Comparison of ENCODE assay signal across 9 cellular contexts in genomic region chrX:72120798-72121197, GRCh38. TPM values are rescaled to one million over a fixed set of nuclear protein-coding genes. Genes with fewer than 3 reads are reported as not detected.
A peak's percentile ranks its signal among the peaks of the same experiment; 100 is the strongest.
DNase-seq lines count a peak whose midpoint lies in the region; ATAC-seq and TF ChIP-seq lines count a peak whose summit lies in the region.
"Had no signal": no experiment of that assay in that cellular context is flagged by ENCODE, and none has a peak within 500 bp of the region (broad histone marks: within the 10 kb centered on the region; RNA-seq: fewer than 3 reads in every experiment).

No MANE protein-coding gene starts in this region.

- H3K18ac ChIP-seq in mesenchymal stem cell (ENCODE audit: low read depth in 1 of 2, low read length in 2 of 2): peak overlapping the region; percentile 85 to 89

- no peak overlapping the region for H2AFZ ChIP-seq in mammary epithelial cell (ENCODE audit: low read depth, low read length)
- H2AFZ ChIP-seq in mesenchymal stem cell (ENCODE audit: low read depth, low read length): no peak overlapping the region

- H3K14ac ChIP-seq in mesenchymal stem cell (ENCODE audit: low read length in 2 of 2): peak overlapping the region in 1 of 2 experiments; percentile 65

- CTCF ChIA-PET in MCF 10A (lab: Yijun Ruan, JAX): interaction anchor here (0.6 to 1.5 kb wide), 3 partner anchors 103 to 1079 kb away, joined by 3 to 5 read pairs (median 4); no protein-coding TSS in a partner anchor
- CTCF ChIA-PET in mammary epithelial cell (lab: Charles Lee; ENCODE audit: low non-redundant PET): no interaction called here

- no peaks in the 10 kb centered on the region for H3K36me3 ChIP-seq in mammary epithelial cell (ENCODE audit: insufficient read depth, low read length)
- H3K36me3 ChIP-seq in mesenchymal stem cell (ENCODE audit: control insufficient read depth in 1 of 2, insufficient read depth in 2 of 2, low read depth in 1 of 2, low read length in 2 of 2): no peaks in the 10 kb centered on the region
- no peaks in the 10 kb centered on the region for H3K36me3 ChIP-seq in upper lobe of right lung

- H3K4me1 ChIP-seq in mammary epithelial cell (ENCODE audit: insufficient read depth, low read length) (no peaks in the 10 kb centered on the region), mesenchymal stem cell (ENCODE audit: control insufficient read depth, insufficient read depth, low read depth, low read length) (peaks cover 17% of the 10 kb centered on the region), upper lobe of right lung (peaks cover 35% of the 10 kb centered on the region)

- no peaks in the 10 kb centered on the region for H3K79me2 ChIP-seq in mammary epithelial cell (ENCODE audit: insufficient read depth, low read length)

- TF ChIP-seq CTCF in MCF 10A (IDR thresholded peaks at IDR 0.05; ENCODE audit: unreplicated experiment): no peak
- no peak for TF ChIP-seq CTCF in mammary epithelial cell (conservative IDR thresholded peaks at IDR 0.05 in 1 of 2, IDR thresholded peaks at IDR 0.05 in 1 of 2; ENCODE audit: extremely low read depth in 1 of 2, insufficient read depth in 1 of 2, low read depth in 1 of 2, low read length in 2 of 2)
- no peak for TF ChIP-seq CTCF in upper lobe of right lung (IDR thresholded peaks at IDR 0.05)

- in situ Hi-C loops in mammary epithelial cell (cut with MboI; ENCODE audit: low sequenced_read_pairs in 2 of 2): loop anchor here (10.0 kb wide), 2 partner anchors 106 to 116 kb away; no protein-coding TSS in a partner anchor

- H3K4me2 ChIP-seq in mammary epithelial cell (ENCODE audit: insufficient read depth, low read depth, low read length): no peak overlapping the region
- H3K4me2 ChIP-seq in mesenchymal stem cell (ENCODE audit: low read length, poor library complexity, severe bottlenecking): no peak overlapping the region

- H3K27ac ChIP-seq in mammary epithelial cell (ENCODE audit: insufficient read depth, low read depth, low read length) (no peak overlapping the region), mesenchymal stem cell (ENCODE audit: low read length, poor library complexity, severe bottlenecking) (no peak overlapping the region), upper lobe of right lung (peak overlapping the region; percentile 70)

- WGBS in mammary epithelial cell (ENCODE audit: low coverage, missing lambda C conversion rate): 90% methylated on average over 6 of the region's 6 CpGs
- WGBS in mesenchymal stem cell: 83% methylated on average over 5 of the region's 6 CpGs

- H3K4ac ChIP-seq in mesenchymal stem cell (ENCODE audit: low read depth in 1 of 2, low read length in 2 of 2): peak overlapping the region in 1 of 2 experiments; percentile 69

- BruUV-seq in MCF 10A (replicated peaks; lab: Mats Ljungman, UMichigan) (no TSS peak), mammary epithelial cell (replicated peaks; lab: Mats Ljungman, UMichigan) (no TSS peak)

- no peak for ATAC-seq in central memory CD8-positive, alpha-beta T cell (replicated peaks; ENCODE audit: extremely low read depth, poor library complexity, severe bottlenecking)
- peak; percentile 37 for ATAC-seq in upper lobe of right lung
- no peak for ATAC-seq in GM18519 (IDR thresholded peaks at IDR 0.05; ENCODE audit: low FRiP score, unreplicated experiment)
- ATAC-seq in HG03460 (IDR thresholded peaks at IDR 0.05; ENCODE audit: unreplicated experiment): no peak

- no peak overlapping the region for H3K27ac Mint-ChIP-seq in MCF 10A (ENCODE audit: low read depth, unreplicated experiment)
- H3K27ac Mint-ChIP-seq in central memory CD8-positive, alpha-beta T cell (ENCODE audit: low read depth): peak overlapping the region; percentile 94

- peak overlapping the region; percentile 54 for H4K8ac ChIP-seq in mesenchymal stem cell (ENCODE audit: low read length)

- peak overlapping the region; percentile 61 for H2BK120ac ChIP-seq in mesenchymal stem cell (ENCODE audit: low read depth, low read length)

- H3K27me3 Mint-ChIP-seq in MCF 10A (ENCODE audit: insufficient read depth, unreplicated experiment): peaks cover 79% of the 10 kb centered on the region
- no peaks in the 10 kb centered on the region for H3K27me3 Mint-ChIP-seq in central memory CD8-positive, alpha-beta T cell

- H3K4me3 Mint-ChIP-seq in MCF 10A (ENCODE audit: unreplicated experiment): no peak overlapping the region
- H3K4me3 Mint-ChIP-seq in central memory CD8-positive, alpha-beta T cell: peak overlapping the region; percentile 42

- H3K4me3 ChIP-seq in mammary epithelial cell (replicated peaks in 1 of 3; ENCODE audit: insufficient read depth in 1 of 3, low read depth in 2 of 3, low read length in 3 of 3) (no peak overlapping the region), mesenchymal stem cell (ENCODE audit: insufficient read depth in 1 of 2, low read depth in 1 of 2, low read length in 2 of 2) (no peak overlapping the region), upper lobe of right lung (no peak overlapping the region)

- intact Hi-C loops in MCF 10A (cut with micrococcal nuclease) (no loop called here), mammary epithelial cell (cut with micrococcal nuclease) (no loop called here), upper lobe of right lung (cut with DNase I) (no loop called here)

- H3K79me1 ChIP-seq in mesenchymal stem cell (replicated peaks; ENCODE audit: low read length, poor library complexity, severe bottlenecking): peaks cover 4% of the 10 kb centered on the region

- H3K9me3 ChIP-seq in mammary epithelial cell (replicated peaks; ENCODE audit: insufficient read depth, low read length) (no peaks in the 10 kb centered on the region), mesenchymal stem cell (ENCODE audit: control insufficient read depth, low read length) (no peaks in the 10 kb centered on the region), upper lobe of right lung (no peaks in the 10 kb centered on the region)

- H3K4me1 Mint-ChIP-seq in MCF 10A (ENCODE audit: insufficient read depth, unreplicated experiment): peaks cover under 1% of the 10 kb centered on the region
- peaks cover 59% of the 10 kb centered on the region for H3K4me1 Mint-ChIP-seq in central memory CD8-positive, alpha-beta T cell

- dilution Hi-C loops in mammary epithelial cell (cut with HindIII; ENCODE audit: low sequenced_read_pairs): no loop called here

- no peak overlapping the region for H3K9ac ChIP-seq in mammary epithelial cell (ENCODE audit: insufficient read depth, low read length)
- H3K9ac ChIP-seq in mesenchymal stem cell (ENCODE audit: low read length): peak overlapping the region; percentile 53

- no peak overlapping the region for H2BK5ac ChIP-seq in mesenchymal stem cell (ENCODE audit: low read depth, low read length, poor library complexity, severe bottlenecking)

- H2BK12ac ChIP-seq in mesenchymal stem cell (ENCODE audit: low read length in 2 of 2): peak overlapping the region; percentile 93 to 96

- no peak overlapping the region for H3K23ac ChIP-seq in mesenchymal stem cell (ENCODE audit: low read length in 2 of 2)

- H3K27me3 ChIP-seq in mammary epithelial cell (ENCODE audit: insufficient read depth, low read length) (no peaks in the 10 kb centered on the region), mesenchymal stem cell (ENCODE audit: control insufficient read depth in 1 of 2, insufficient read depth in 1 of 2, low read length in 2 of 2) (peaks cover 0 to 30% of the 10 kb centered on the region in 2 experiments), upper lobe of right lung (no peaks in the 10 kb centered on the region)

- DNase-seq in MCF 10A (ENCODE audit: unreplicated experiment): peak; percentile 40
- no peak for DNase-seq in mammary epithelial cell
- no peak for DNase-seq in central memory CD8-positive, alpha-beta T cell (ENCODE audit: low spot score in 2 of 2)
- DNase-seq in mesenchymal stem cell: no peak
- DNase-seq in upper lobe of right lung: no peak
- no peak for DNase-seq in NCI-H1930 (lab: John Stamatoyannopoulos, UW)
- DNase-seq: NCI-H510A had no signal

- H2AK5ac ChIP-seq in mesenchymal stem cell (ENCODE audit: low read length, severe bottlenecking): peak overlapping the region; percentile 45

- no peaks in the 10 kb centered on the region for H3K36me3 Mint-ChIP-seq in MCF 10A (ENCODE audit: insufficient read depth, unreplicated experiment)
- H3K36me3 Mint-ChIP-seq in central memory CD8-positive, alpha-beta T cell (ENCODE audit: insufficient read depth): peaks cover 2% of the 10 kb centered on the region

- peak overlapping the region; percentile 93 for H4K91ac ChIP-seq in mesenchymal stem cell (ENCODE audit: low read length)

- H3K9me3 Mint-ChIP-seq in MCF 10A (ENCODE audit: unreplicated experiment): no peaks in the 10 kb centered on the region
- no peaks in the 10 kb centered on the region for H3K9me3 Mint-ChIP-seq in central memory CD8-positive, alpha-beta T cell

- no peaks in the 10 kb centered on the region for H4K20me1 ChIP-seq in mammary epithelial cell (ENCODE audit: insufficient read depth, low read length)

- H2BK15ac ChIP-seq in mesenchymal stem cell (ENCODE audit: low read depth, poor library complexity, severe bottlenecking): peak overlapping the region; percentile 69

- POLR2A ChIA-PET in MCF 10A (lab: Yijun Ruan, JAX): no interaction called here

RNA-seq across cellular contexts. Expression of gene RTL5, which starts 10.9 kb away (rescaled TPM):
- not detected in 2 replicates for total RNA-seq in MCF 10A (2022)
- 1 to 10 TPM; 1.8 to 1.9 TPM for total RNA-seq in mammary epithelial cell
- polyA plus RNA-seq in mammary epithelial cell: 0.65 TPM
- polyA minus RNA-seq in mammary epithelial cell: 0.72 TPM
- polyA plus RNA-seq in mesenchymal stem cell (2013, experiment 1 of 2): 10.6 TPM
- 9.8 TPM for polyA plus RNA-seq in mesenchymal stem cell (2013, experiment 2 of 2)
- total RNA-seq in upper lobe of right lung: 9.2 TPM
